Comparison of ENCODE assay signal across 25 cellular contexts in the genomic region with DNA sequence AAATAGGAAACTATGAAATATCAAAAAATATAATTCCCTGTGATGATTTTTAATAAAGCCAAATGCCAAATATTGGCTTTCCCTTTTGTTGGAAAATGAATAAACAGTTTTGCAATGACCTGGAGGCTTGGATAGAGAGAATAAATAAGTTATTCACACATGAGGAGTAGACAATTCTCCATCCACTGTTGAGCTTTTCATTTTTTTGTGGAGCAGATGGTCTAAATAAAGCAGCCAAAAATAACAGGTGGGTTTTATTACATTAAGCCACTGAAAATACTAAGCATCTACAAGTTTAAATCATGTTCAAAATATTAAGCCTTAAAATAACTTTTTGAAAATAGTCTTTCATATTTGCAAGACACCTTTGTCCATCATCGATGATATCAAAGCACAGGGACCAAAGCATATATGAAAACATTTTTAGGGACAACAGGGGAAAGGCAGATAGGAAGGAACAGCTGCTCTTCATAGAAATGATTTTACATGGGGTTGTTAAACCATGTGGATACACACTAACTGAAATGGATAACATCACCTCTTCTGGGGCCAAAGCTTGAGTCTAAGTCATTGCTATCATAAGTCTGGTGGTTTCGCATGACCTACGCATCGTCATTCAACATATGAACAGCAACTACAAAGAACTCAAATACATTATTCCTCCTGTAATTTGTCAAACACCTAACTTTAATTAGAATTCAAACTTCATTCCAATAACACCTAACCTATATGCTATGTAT.
"Had no signal": no experiment of that assay in that cellular context is flagged by ENCODE, and none has a peak within 500 bp of the region (broad histone marks: within the 10 kb centered on the region; RNA-seq: fewer than 3 reads in every experiment).

No MANE protein-coding gene starts in this region.

- FAIRE-seq: keratinocyte, pancreas had no signal

- H3K27ac ChIP-seq: pancreas, prostate gland, right lobe of liver, tibial nerve, vagina had no signal

- DNase-seq: kidney glomerular epithelial cell; left cardiac atrium; mesendoderm; naive thymus-derived CD4-positive, alpha-beta T cell; nucleus accumbens; pancreas; posterior cingulate gyrus; retina; right lobe of liver; stimulated activated CD4-positive, alpha-beta T cell treated with anti-CD3 and anti-CD28 coated beads, Interleukin-1b, Interleukin-23, amount 100 ng/mL, for 48 hours; stimulated activated CD4-positive, alpha-beta T cell treated with anti-CD3 and anti-CD28 coated beads, Interleukin-2, amount 100 ng/mL, for 48 hours; stimulated activated CD4-positive, alpha-beta T cell treated with anti-CD3 and anti-CD28 coated beads, Interleukin-4, amount 100 ng/mL, for 4 hours; stimulated activated CD8-positive, alpha-beta memory T cell treated with anti-CD3 and anti-CD28 coated beads, Interleukin-4, amount 100 ng/mL, for 48 hours; stimulated activated naive CD4-positive, alpha-beta T cell treated with Interleukin-2 at 50 U/mL for 16 hours; stimulated activated naive CD8-positive, alpha-beta T cell treated with anti-CD3 and anti-CD28 coated beads, Interleukin-15, amount 100 ng/mL, for 72 hours; substantia nigra had no signal

- H3K4me3 ChIP-seq: lung, pancreas, prostate gland, right lobe of liver, smooth muscle cell, tibial nerve, vagina had no signal

- ATAC-seq: left lobe of liver; naive thymus-derived CD4-positive, alpha-beta T cell; natural killer cell treated with Interleukin-12 subunit alpha and Interleukin-12 subunit beta and Interleukin-15 and Interleukin-18, amount 100 ng/mL, for 72 hours; pancreas; right lobe of liver; stimulated activated memory B cell treated with anti-CD40 and anti-IgM and Interleukin-4, amounts not matched to agents 10 μg/mL and 1 μg/mL and 100 μg/mL, for 72 hours; stimulated activated naive CD8-positive, alpha-beta T cell treated with anti-CD3 and anti-CD28 coated beads, Interleukin-15, amount 100 ng/mL, for 72 hours had no signal

- H3K36me3 ChIP-seq: pancreas, prostate gland, right lobe of liver, tibial nerve, vagina had no signal

- H3K4me1 ChIP-seq: pancreas, prostate gland, right lobe of liver, tibial nerve, vagina had no signal

- H3K9me3 ChIP-seq: pancreas, prostate gland, right lobe of liver, tibial nerve, vagina had no signal

- H3K27me3 ChIP-seq: pancreas, right lobe of liver, tibial nerve, vagina had no signal

- H3K4me2 ChIP-seq: smooth muscle cell had no signal
